8 cellular contexts compared by ENCODE assay signal in the genomic region with DNA sequence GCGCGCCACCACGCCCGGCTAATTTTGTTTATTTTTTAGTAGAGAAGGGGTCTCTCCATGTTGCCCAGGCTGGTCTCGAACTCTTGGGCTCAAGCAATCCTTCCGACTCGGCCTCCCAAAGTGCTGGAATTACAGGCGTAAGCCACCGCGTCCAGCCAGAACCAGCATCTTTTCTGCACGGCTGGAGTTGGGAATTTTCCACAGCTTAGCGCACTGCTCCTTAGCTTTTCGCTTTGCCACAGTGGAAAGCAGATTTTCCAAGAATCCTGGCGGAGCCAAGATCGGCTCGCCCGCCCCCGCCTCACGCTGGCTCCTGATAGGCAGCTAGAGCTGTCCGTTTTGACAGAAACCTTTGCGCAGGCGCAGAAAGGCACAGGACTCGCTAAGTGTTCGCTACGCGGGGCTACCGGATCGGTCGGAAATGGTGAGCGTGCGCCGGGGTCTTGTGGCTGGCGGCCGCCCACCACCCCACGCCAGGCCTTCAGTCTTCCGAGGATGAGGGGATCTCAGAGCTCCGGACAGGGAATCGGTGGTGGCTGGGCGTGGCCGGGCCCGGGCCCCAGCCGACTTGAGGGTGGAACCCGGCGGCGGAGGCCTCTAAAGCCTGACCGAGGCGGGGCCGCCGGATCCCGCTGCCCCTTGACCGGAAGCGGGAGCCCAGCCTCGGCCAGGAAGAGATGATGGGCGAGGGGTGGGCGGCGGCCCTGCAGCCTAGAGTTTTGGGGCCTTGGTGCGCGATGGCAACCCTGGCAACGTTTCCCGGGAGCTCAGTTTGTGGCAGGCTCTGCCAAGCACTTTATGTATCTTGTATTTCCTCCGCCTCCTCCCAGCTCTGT. TPM values are rescaled to one million over a fixed set of nuclear protein-coding genes. Genes with fewer than 3 reads are reported as not detected.
A peak's percentile ranks its signal among the peaks of the same experiment; 100 is the strongest.
DNase-seq lines count a peak whose midpoint lies in the region; ATAC-seq and TF ChIP-seq lines count a peak whose summit lies in the region.

A gene (plus strand): TSS at position 385 of the 836 bp plus-strand sequence. CDS start 37 bp downstream, at position 422.

- peak within 1 kb of the TSS; percentile 96 for H3K4me3 Mint-ChIP-seq in HFFc6
- H3K4me3 Mint-ChIP-seq in activated naive CD4-positive, alpha-beta T cell treated with anti-CD3 and anti-CD28 coated beads, Interleukin-2, amount 10 ng/mL, durations not matched to agents 7 days and 5 days, result peak within 1 kb of the TSS; percentile 94

- H3K4me1 ChIP-seq in gastroesophageal sphincter (peaks cover 0 to 69% (median 15%) of the 10 kb centered on the region in 3 donors), neutrophil (ENCODE audit: control insufficient read depth in 1 of 2, insufficient read depth in 1 of 2, low read depth in 1 of 2, low read length in 1 of 2) (peaks cover 17 to 19% of the 10 kb centered on the region in 2 experiments)

- no peak for TF ChIP-seq CTCF in HFFc6 (IDR thresholded peaks at IDR 0.05)
- peak in 1 of 4 experiments; percentile 2 for TF ChIP-seq CTCF in gastroesophageal sphincter (IDR thresholded peaks at IDR 0.05)
- peak; percentile 37 for TF ChIP-seq CTCF in neutrophil (IDR thresholded peaks at IDR 0.05)
- no peak for TF ChIP-seq CTCF in subcutaneous adipose tissue (IDR thresholded peaks at IDR 0.05; ENCODE audit: low read depth)

- H3K27me3 ChIP-seq in gastroesophageal sphincter (no peaks in the 10 kb centered on the region), neutrophil (no peaks in the 10 kb centered on the region)

- H3K27me3 Mint-ChIP-seq in HFFc6 (ENCODE audit: insufficient read depth), result peaks cover 15% of the 10 kb centered on the region
- H3K27me3 Mint-ChIP-seq in activated naive CD4-positive, alpha-beta T cell treated with anti-CD3 and anti-CD28 coated beads, Interleukin-2, amount 10 ng/mL, durations not matched to agents 7 days and 5 days, result peaks cover 4% of the 10 kb centered on the region

- 0 to 2% methylated on average over 5 to 11 of the region's 61 CpGs for WGBS in gastroesophageal sphincter (ENCODE audit: low coverage in 1 of 2), 2 donors

- H3K27ac Mint-ChIP-seq in HFFc6, result peak within 1 kb of the TSS; percentile 98
- peak within 1 kb of the TSS; percentile 98 for H3K27ac Mint-ChIP-seq in activated naive CD4-positive, alpha-beta T cell treated with anti-CD3 and anti-CD28 coated beads, Interleukin-2, amount 10 ng/mL, durations not matched to agents 7 days and 5 days

- no peaks in the 10 kb centered on the region; the same call in 1 of the 2 replicates for H3K9me3 Mint-ChIP-seq in HFFc6
- H3K9me3 Mint-ChIP-seq in activated naive CD4-positive, alpha-beta T cell treated with anti-CD3 and anti-CD28 coated beads, Interleukin-2, amount 10 ng/mL, durations not matched to agents 7 days and 5 days, result no peaks in the 10 kb centered on the region

- H3K27ac ChIP-seq in SK-N-MC (peak within 1 kb of the TSS; percentile 52), gastroesophageal sphincter (peak within 1 kb of the TSS; percentile 64 to 96 (median 94)), neutrophil (peak within 1 kb of the TSS; percentile 79)

- H3K9me3 ChIP-seq in SK-N-MC (ENCODE audit: low read depth, low read length) (no peaks in the 10 kb centered on the region), gastroesophageal sphincter (no peaks in the 10 kb centered on the region), neutrophil (no peaks in the 10 kb centered on the region)

- peak within 1 kb of the TSS; percentile 92 for H3K9ac ChIP-seq in SK-N-MC (ENCODE audit: insufficient read length)

- ATAC-seq in gastroesophageal sphincter, result peak; percentile 97

- CTCF ChIA-PET in activated naive CD4-positive, alpha-beta T cell treated with anti-CD3 and anti-CD28 coated beads, Interleukin-2, amount 10 ng/mL, durations not matched to agents 7 days and 5 days (lab: Charles Lee), result interaction anchor here (0.6 to 12.3 kb wide), 10 partner anchors 14 to 342 kb away, joined by 3 to 142 read pairs (median 3); no protein-coding TSS in a partner anchor

- H3K4me1 Mint-ChIP-seq in HFFc6 (ENCODE audit: low read depth), result peaks cover 53% of the 10 kb centered on the region
- H3K4me1 Mint-ChIP-seq in activated naive CD4-positive, alpha-beta T cell treated with anti-CD3 and anti-CD28 coated beads, Interleukin-2, amount 10 ng/mL, durations not matched to agents 7 days and 5 days, result peaks cover 28% of the 10 kb centered on the region

- H3K4me3 ChIP-seq in SK-N-MC (peak within 1 kb of the TSS; percentile 96), gastroesophageal sphincter (peak within 1 kb of the TSS; percentile 69 to 79), neutrophil (ENCODE audit: low read depth in 1 of 2, low read length in 1 of 2) (peak within 1 kb of the TSS; percentile 84 to 89)

- peak; percentile 84 to 88 for TF ChIP-seq POLR2A in gastroesophageal sphincter (IDR thresholded peaks at IDR 0.05)

- DNase-seq in GM04503 (ENCODE audit: low read depth) (peak; percentile 79), HFFc6 (peak; percentile 96), NCI-H1048 (lab: John Stamatoyannopoulos, UW) (peak; percentile 92), SK-N-MC (ENCODE audit: low read depth, low spot score) (peak; percentile 87)
- DNase-seq in activated naive CD4-positive, alpha-beta T cell treated with anti-CD3 and anti-CD28 coated beads, Interleukin-2, amount 10 ng/mL, durations not matched to agents 7 days and 5 days, result peak; percentile 97

- H3K36me3 ChIP-seq in SK-N-MC (ENCODE audit: insufficient read depth, low read length) (no peaks in the 10 kb centered on the region), gastroesophageal sphincter (peaks cover 0 to 31% of the 10 kb centered on the region in 2 donors), neutrophil (peaks cover 16% of the 10 kb centered on the region)

- peaks cover 20% of the 10 kb centered on the region for H3K36me3 Mint-ChIP-seq in HFFc6 (ENCODE audit: low read depth)
- H3K36me3 Mint-ChIP-seq in activated naive CD4-positive, alpha-beta T cell treated with anti-CD3 and anti-CD28 coated beads, Interleukin-2, amount 10 ng/mL, durations not matched to agents 7 days and 5 days, result peaks cover 7% of the 10 kb centered on the region

- no peak for TF ChIP-seq EP300 in gastroesophageal sphincter (IDR thresholded peaks at IDR 0.05)

RNA-seq across cellular contexts. Expression of the gene that starts here (rescaled TPM):
- total RNA-seq in HFFc6 (2021; fragmentation: NEBNext Ultra II Directional; extraction: Animal tissue kit (Norgen Biotek cat#: 25700)), result 100 to 1,000 TPM; 194 to 277 (median 223) TPM
- total RNA-seq in gastroesophageal sphincter (100 to 1,000 TPM; 158 to 258 (median 209) TPM), subcutaneous adipose tissue (100 to 1,000 TPM; 111 to 206 (median 122) TPM)

Comparison
In these comparisons a context has a peak if more than half of its experiments do, and no peak if none do; other contexts are left out.
1. Peak in every context shown above with its lines: DNase-seq, ATAC-seq, H3K4me3 ChIP-seq and H3K27ac ChIP-seq.